ENCODE assay signal across 16 cellular contexts in the genomic region with DNA sequence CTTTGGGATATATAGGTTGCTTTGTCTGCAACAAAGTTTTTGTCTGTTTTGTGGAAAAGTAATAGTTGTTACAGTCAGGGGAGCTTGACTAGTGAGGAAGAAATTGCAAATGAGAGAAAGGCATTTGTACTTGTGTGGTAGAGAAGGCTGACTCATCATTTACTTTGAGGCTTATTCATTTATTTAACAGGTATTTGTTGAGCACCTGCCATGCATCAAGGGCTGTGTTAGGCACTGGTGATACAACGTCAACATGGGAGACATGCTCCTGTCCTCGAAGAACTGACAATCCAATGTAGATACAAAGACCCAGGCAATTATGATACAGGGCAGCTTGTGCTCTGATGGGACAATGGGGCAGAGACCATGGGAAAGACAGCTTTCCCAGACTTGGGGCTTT.
"Had no signal": no experiment of that assay in that cellular context is flagged by ENCODE, and none has a peak within 500 bp of the region (broad histone marks: within the 10 kb centered on the region; RNA-seq: fewer than 3 reads in every experiment).

No MANE protein-coding gene starts in this region.

- H3K4me1 Mint-ChIP-seq: activated naive CD8-positive, alpha-beta T cell treated with anti-CD3 and anti-CD28 coated beads, Interleukin-2, amount 50 U/mL, for 24 hours; activated T-helper 17 cell treated with anti-CD3 and anti-CD28 coated beads, Interleukin-2, amount 50 U/mL, for 72 hours; natural killer cell had no signal

- H3K36me3 ChIP-seq: breast epithelium, tibial artery, uterus had no signal

- H3K79me2 ChIP-seq: hepatocyte had no signal

- DNase-seq: activated CD4-positive, CD25-positive, alpha-beta regulatory T cell treated with anti-CD3 and anti-CD28 coated beads, Interleukin-2, amount 50 U/mL, for 72 hours; activated naive CD4-positive, alpha-beta T cell treated with anti-CD3 and anti-CD28 coated beads for 36 hours; activated naive CD8-positive, alpha-beta T cell treated with anti-CD3 and anti-CD28 coated beads, Interleukin-2, amount 50 U/mL, for 24 hours; aorta; dermis blood vessel endothelial cell; kidney; left ventricle myocardium superior; mesendoderm; natural killer cell; posterior cingulate gyrus; tibial artery; uterus had no signal

- H3K4me2 ChIP-seq: hepatocyte had no signal

- H3K4me3 ChIP-seq: breast epithelium, hepatocyte, tibial artery, uterus had no signal

- ATAC-seq: activated naive CD8-positive, alpha-beta T cell treated with anti-CD3 and anti-CD28 coated beads, Interleukin-2, amount 50 U/mL, for 24 hours; activated T-helper 17 cell treated with anti-CD3 and anti-CD28 coated beads, Interleukin-2, amount 50 U/mL, for 72 hours; left ventricle myocardium superior; natural killer cell; stimulated activated memory B cell treated with anti-CD40 and anti-IgM and Interleukin-4, amounts not matched to agents 10 μg/mL and 1 μg/mL and 100 μg/mL, for 72 hours had no signal

- H3K36me3 Mint-ChIP-seq: natural killer cell; stimulated activated memory B cell treated with anti-CD40 and anti-IgM and Interleukin-4, amounts not matched to agents 10 μg/mL and 1 μg/mL and 100 μg/mL, for 72 hours had no signal

- H3K9me3 Mint-ChIP-seq: activated naive CD4-positive, alpha-beta T cell treated with anti-CD3 and anti-CD28 coated beads for 36 hours; activated naive CD8-positive, alpha-beta T cell treated with anti-CD3 and anti-CD28 coated beads, Interleukin-2, amount 50 U/mL, for 24 hours; activated T-helper 17 cell treated with anti-CD3 and anti-CD28 coated beads, Interleukin-2, amount 50 U/mL, for 72 hours; natural killer cell; stimulated activated memory B cell treated with anti-CD40 and anti-IgM and Interleukin-4, amounts not matched to agents 10 μg/mL and 1 μg/mL and 100 μg/mL, for 72 hours had no signal

- H3K27ac Mint-ChIP-seq: activated naive CD4-positive, alpha-beta T cell treated with anti-CD3 and anti-CD28 coated beads for 36 hours; activated naive CD8-positive, alpha-beta T cell treated with anti-CD3 and anti-CD28 coated beads, Interleukin-2, amount 50 U/mL, for 24 hours; activated T-helper 17 cell treated with anti-CD3 and anti-CD28 coated beads, Interleukin-2, amount 50 U/mL, for 72 hours; natural killer cell; stimulated activated memory B cell treated with anti-CD40 and anti-IgM and Interleukin-4, amounts not matched to agents 10 μg/mL and 1 μg/mL and 100 μg/mL, for 72 hours had no signal

- H3K27ac ChIP-seq: breast epithelium, hepatocyte, tibial artery, uterus had no signal

- H3K4me1 ChIP-seq: tibial artery, uterus had no signal

- H3K9me3 ChIP-seq: breast epithelium, tibial artery, uterus had no signal

- H3K4me3 Mint-ChIP-seq: activated naive CD4-positive, alpha-beta T cell treated with anti-CD3 and anti-CD28 coated beads for 36 hours; activated naive CD8-positive, alpha-beta T cell treated with anti-CD3 and anti-CD28 coated beads, Interleukin-2, amount 50 U/mL, for 24 hours; activated T-helper 17 cell treated with anti-CD3 and anti-CD28 coated beads, Interleukin-2, amount 50 U/mL, for 72 hours; natural killer cell; stimulated activated memory B cell treated with anti-CD40 and anti-IgM and Interleukin-4, amounts not matched to agents 10 μg/mL and 1 μg/mL and 100 μg/mL, for 72 hours had no signal

- H2AFZ ChIP-seq: hepatocyte had no signal

- H3K27me3 ChIP-seq: breast epithelium, hepatocyte, uterus had no signal
